ENCODE assay signal across 8 cellular contexts in genomic region chr1:30719406-30720270, GRCh38. TPM values are rescaled to one million over a fixed set of nuclear protein-coding genes. Genes with fewer than 3 reads are reported as not detected.
A peak's percentile ranks its signal among the peaks of the same experiment; 100 is the strongest.
DNase-seq lines count a peak whose midpoint lies in the region; ATAC-seq, FAIRE-seq and TF ChIP-seq lines count a peak whose summit lies in the region.

No MANE protein-coding gene starts in this region.

- peaks cover 6% of the 10 kb centered on the region for H4K20me1 ChIP-seq in IMR-90 (ENCODE audit: insufficient read depth, low read length)
- H4K20me1 ChIP-seq in astrocyte (ENCODE audit: insufficient read depth, low read length), result peaks cover 6% of the 10 kb centered on the region

- no peak overlapping the region for H3K56ac ChIP-seq in IMR-90 (ENCODE audit: extremely low read depth, insufficient read depth, low read length)

- TSS peak; percentile 38 for BruUV-seq in Caco-2 (replicated peaks; lab: Mats Ljungman, UMichigan)
- no TSS peak for BruUV-seq in IMR-90 (replicated peaks; lab: Mats Ljungman, UMichigan)

- peak overlapping the region; percentile 50 for H3K4ac ChIP-seq in IMR-90 (ENCODE audit: low read depth, low read length)

- H4K8ac ChIP-seq in IMR-90 (ENCODE audit: low read depth in 2 of 2, low read length in 2 of 2), result no peak overlapping the region

- H3K79me2 ChIP-seq in astrocyte (ENCODE audit: insufficient read depth, low read length), result no peaks in the 10 kb centered on the region

- H3K27ac ChIP-seq in IMR-90 (ENCODE audit: insufficient read depth, low read length), result no peak overlapping the region
- no peak overlapping the region for H3K27ac ChIP-seq in astrocyte (ENCODE audit: low read depth, low read length)
- H3K27ac ChIP-seq in right lobe of liver, result peak overlapping the region; percentile 97 to 99 (median 99)

- H3K14ac ChIP-seq in IMR-90 (replicated peaks; ENCODE audit: low read depth, low read length), result peak overlapping the region; percentile 55; the same call in 1 of the 2 replicates

- H3K4me2 ChIP-seq in IMR-90 (ENCODE audit: low read depth, low read length), result peak overlapping the region; percentile 76
- H3K4me2 ChIP-seq in astrocyte (ENCODE audit: low read length), result peak overlapping the region; percentile 90

- peak overlapping the region; percentile 98 for H2AK9ac ChIP-seq in IMR-90 (replicated peaks; ENCODE audit: low read depth, low read length, poor library complexity)

- WGBS in IMR-90 (ENCODE audit: extremely low coverage in 2 of 2, insufficient read length in 1 of 2), 2 experiments, result 50% methylated on average over 7 of the region's 21 CpGs; no CpG with 5 or more reads in 1 of the 2 experiments
- WGBS in right lobe of liver (ENCODE audit: insufficient coverage, low coverage, low lambda C conversion rate, missing lambda C conversion rate), result 32% methylated on average over 13 of the region's 21 CpGs

- H2AFZ ChIP-seq in IMR-90 (replicated peaks; ENCODE audit: low read length, poor library complexity), result peak overlapping the region; percentile 94
- no peak overlapping the region for H2AFZ ChIP-seq in astrocyte (ENCODE audit: low read depth, low read length)

- no peak overlapping the region for H4K91ac ChIP-seq in IMR-90 (ENCODE audit: insufficient read depth, low read depth, low read length)

- no peak overlapping the region for H4K5ac ChIP-seq in IMR-90 (ENCODE audit: low read depth, low read length)

- H3K18ac ChIP-seq in IMR-90 (ENCODE audit: low read depth, low read length), result no peak overlapping the region

- TF ChIP-seq CTCF in Caco-2 (IDR thresholded peaks at IDR 0.05; ENCODE audit: insufficient read depth in 1 of 2, low read depth in 1 of 2, low read length in 1 of 2, severe bottlenecking in 1 of 2, unreplicated experiment in 1 of 2) (no peak), IMR-90 (conservative IDR thresholded peaks at IDR 0.05; ENCODE audit: low read depth, low read length) (no peak; the same call in 1 of the 2 replicates), astrocyte (IDR thresholded peaks at IDR 0.05; ENCODE audit: insufficient read depth, low read depth, low read length) (no peak), right lobe of liver (IDR thresholded peaks at IDR 0.05) (peak in 1 of 4 donors; percentile 1), type B pancreatic cell (conservative IDR thresholded peaks at IDR 0.05) (no peak)

- in situ Hi-C loops in IMR-90 (cut with MboI; ENCODE audit: low sequenced_read_pairs), result loop anchor here (5.0 to 10.0 kb wide), 2 partner anchors 43 to 1485 kb away; partner anchors contain the start of genes MECR and PTPRU

- no peak for FAIRE-seq in astrocyte (lab: Jason Lieb, UNC)
- no peak for FAIRE-seq in GM12892 (lab: Jason Lieb, UNC)

- TF ChIP-seq POLR2A in IMR-90 (IDR thresholded peaks at IDR 0.05; ENCODE audit: low read depth, low read length) (no peak), right lobe of liver (IDR thresholded peaks at IDR 0.05) (no peak), GM12892 (IDR thresholded peaks at IDR 0.05; ENCODE audit: low read depth, low read length) (no peak)

- CTCF ChIA-PET in Caco-2 (lab: Charles Lee) (interaction anchor here (0.6 to 2.4 kb wide), 7 partner anchors 24 to 191 kb away, joined by 3 to 96 read pairs (median 6); no protein-coding TSS in a partner anchor), IMR-90 (lab: Yijun Ruan, JAX) (interaction anchor here (0.6 to 2.8 kb wide), 7 partner anchors 8 to 223 kb away, joined by 3 to 44 read pairs (median 4); no protein-coding TSS in a partner anchor)

- H3K4me1 Mint-ChIP-seq in Caco-2 (ENCODE audit: low read depth, unreplicated experiment), result no peaks in the 10 kb centered on the region
- peaks cover 1% of the 10 kb centered on the region for H3K4me1 Mint-ChIP-seq in astrocyte (ENCODE audit: low read depth, unreplicated experiment)
- peaks cover 8% of the 10 kb centered on the region for H3K4me1 Mint-ChIP-seq in type B pancreatic cell (ENCODE audit: unreplicated experiment)

- no peaks in the 10 kb centered on the region for H3K36me3 ChIP-seq in Caco-2 (ENCODE audit: control insufficient read depth, insufficient read depth, low read length)
- no peaks in the 10 kb centered on the region for H3K36me3 ChIP-seq in IMR-90 (ENCODE audit: control insufficient read depth, insufficient read depth, low read length)
- no peaks in the 10 kb centered on the region for H3K36me3 ChIP-seq in astrocyte (ENCODE audit: insufficient read depth, low read length)
- no peaks in the 10 kb centered on the region for H3K36me3 ChIP-seq in right lobe of liver

- 0 out of 2 replicates have a peak, but pooled peaks cover 2% of the 10 kb centered on the region for H3K9me1 ChIP-seq in IMR-90 (ENCODE audit: insufficient read depth, low read length)

- H2BK20ac ChIP-seq in IMR-90 (ENCODE audit: low read depth, low read length), result no peak overlapping the region

- POLR2A ChIA-PET in Caco-2 (lab: Charles Lee), result no interaction called here
- POLR2A ChIA-PET in IMR-90 (lab: Charles Lee; ENCODE audit: unreplicated experiment), result interaction anchor here (1.5 kb wide), 1 partner anchor 60 kb away, joined by 4 read pairs; no protein-coding TSS in a partner anchor

- intact Hi-C loops in Caco-2 (cut with micrococcal nuclease; ENCODE audit: unreplicated experiment) (loop anchor here (1.0 kb wide), 3 partner anchors 60 to 192 kb away; no protein-coding TSS in a partner anchor), IMR-90 (cut with micrococcal nuclease) (loop anchor here (1.0 kb wide), 2 partner anchors 60 to 192 kb away; no protein-coding TSS in a partner anchor), right lobe of liver (cut with DNase I) (loop anchor here (5.0 to 10.0 kb wide), 2 partner anchors 58 to 195 kb away; no protein-coding TSS in a partner anchor)

- ATAC-seq in IMR-90 (ENCODE audit: low read depth), result no peak; the same call in 1 of the 2 replicates
- ATAC-seq in right lobe of liver, result no peak

- H2BK120ac ChIP-seq in IMR-90 (ENCODE audit: low read depth, low read length), result no peak overlapping the region; the same call in 1 of the 2 replicates

- H3K27ac Mint-ChIP-seq in Caco-2 (ENCODE audit: unreplicated experiment), result no peak overlapping the region
- no peak overlapping the region for H3K27ac Mint-ChIP-seq in astrocyte (ENCODE audit: unreplicated experiment)
- H3K27ac Mint-ChIP-seq in type B pancreatic cell, result peak overlapping the region; percentile 89

- H3K4me3 ChIP-seq in Caco-2 (ENCODE audit: low read depth, low read length) (peak overlapping the region; percentile 75), IMR-90 (ENCODE audit: insufficient read depth, low read depth, low read length) (no peak overlapping the region), astrocyte (ENCODE audit: insufficient read depth, low read depth, low read length) (peak overlapping the region; percentile 60), right lobe of liver (peak overlapping the region; percentile 51 to 60 (median 59))

- H2BK15ac ChIP-seq in IMR-90 (ENCODE audit: low read depth, low read length), result no peak overlapping the region

- DNase-seq in Caco-2 (peak in 1 of 2 experiments; percentile 74), IMR-90 (peak; percentile 50), astrocyte (ENCODE audit: low read depth) (peak; percentile 26), right lobe of liver (peak in 1 of 3 donors; percentile 55), type B pancreatic cell (ENCODE audit: extremely low spot score, unreplicated experiment) (no peak), GM12892 (ENCODE audit: insufficient read length) (no peak), NCI-H146 treated with DMSO at 0.1 percent for 48 hours (lab: John Stamatoyannopoulos, UW; ENCODE audit: unreplicated experiment) (no peak)
- DNase-seq in stimulated activated CD4-positive, alpha-beta T cell treated with anti-CD3 and anti-CD28 coated beads, Interleukin-15, amount 100 ng/mL, for 24 hours, result no peak

- H3K9me3 ChIP-seq in Caco-2, result no peaks in the 10 kb centered on the region
- H3K9me3 ChIP-seq in IMR-90 (ENCODE audit: control insufficient read depth, insufficient read depth, low read length), result no peaks in the 10 kb centered on the region; the same call in 1 of the 2 replicates
- H3K9me3 ChIP-seq in astrocyte (ENCODE audit: insufficient read depth, low read depth, low read length), result no peaks in the 10 kb centered on the region
- no peaks in the 10 kb centered on the region for H3K9me3 ChIP-seq in right lobe of liver

- no peaks in the 10 kb centered on the region for H3K27me3 Mint-ChIP-seq in Caco-2 (ENCODE audit: insufficient read depth, unreplicated experiment)
- H3K27me3 Mint-ChIP-seq in astrocyte (ENCODE audit: low read depth, unreplicated experiment), result peaks cover 3% of the 10 kb centered on the region
- H3K27me3 Mint-ChIP-seq in type B pancreatic cell, result no peaks in the 10 kb centered on the region

- H3K9ac ChIP-seq in IMR-90 (ENCODE audit: low read depth, low read length) (peak overlapping the region; percentile 15), astrocyte (ENCODE audit: low read length) (peak overlapping the region; percentile 92)

- no peaks in the 10 kb centered on the region for H3K4me1 ChIP-seq in Caco-2
- H3K4me1 ChIP-seq in IMR-90 (ENCODE audit: control insufficient read depth, insufficient read depth, low read length), result peaks cover 4% of the 10 kb centered on the region; the same call in 1 of the 2 replicates
- H3K4me1 ChIP-seq in astrocyte (ENCODE audit: insufficient read depth, low read length), result peaks cover 6% of the 10 kb centered on the region
- peaks cover 0 to 7% (median 0%) of the 10 kb centered on the region in 4 donors for H3K4me1 ChIP-seq in right lobe of liver

- dilution Hi-C loops in IMR-90 (cut with HindIII; ENCODE audit: low sequenced_read_pairs, unreplicated experiment), result no loop called here

- H3K36me3 Mint-ChIP-seq in Caco-2 (ENCODE audit: insufficient read depth, unreplicated experiment), result peaks cover 8% of the 10 kb centered on the region
- peaks cover 3% of the 10 kb centered on the region for H3K36me3 Mint-ChIP-seq in astrocyte (ENCODE audit: low read depth, unreplicated experiment)
- no peaks in the 10 kb centered on the region for H3K36me3 Mint-ChIP-seq in type B pancreatic cell

- H3K27me3 ChIP-seq in Caco-2 (replicated peaks; ENCODE audit: control insufficient read depth, insufficient read depth, low read length) (no peaks in the 10 kb centered on the region), IMR-90 (ENCODE audit: control insufficient read depth, insufficient read depth, low read length) (no peaks in the 10 kb centered on the region), astrocyte (ENCODE audit: insufficient read depth, low read length) (no peaks in the 10 kb centered on the region), right lobe of liver (no peaks in the 10 kb centered on the region)

- H3K4me3 Mint-ChIP-seq in Caco-2 (ENCODE audit: unreplicated experiment) (peak overlapping the region; percentile 79), astrocyte (ENCODE audit: unreplicated experiment) (peak overlapping the region; percentile 71), type B pancreatic cell (peak overlapping the region; percentile 87)

- 0 out of 2 replicates have a peak overlapping the region, but pooled peaks have one; percentile 64 for H2AK5ac ChIP-seq in IMR-90 (ENCODE audit: low read depth, low read length)

- 0 out of 2 replicates have a peak overlapping the region, but pooled peaks have one; percentile 64 for H3K23ac ChIP-seq in IMR-90 (ENCODE audit: low read depth, low read length)

- TF ChIP-seq RAD21 in IMR-90 (IDR thresholded peaks at IDR 0.05; ENCODE audit: low read length), result no peak; the same call in none of the 2 replicates

- peaks cover 0 to 6% of the 10 kb centered on the region in 2 experiments; a peak in 1 of 4 replicates for H3K79me1 ChIP-seq in IMR-90 (ENCODE audit: low read depth in 1 of 2, low read length in 2 of 2)

- no peaks in the 10 kb centered on the region for H3K9me3 Mint-ChIP-seq in Caco-2 (ENCODE audit: unreplicated experiment)
- H3K9me3 Mint-ChIP-seq in astrocyte (ENCODE audit: unreplicated experiment), result peaks cover 2% of the 10 kb centered on the region
- peaks cover 10% of the 10 kb centered on the region for H3K9me3 Mint-ChIP-seq in type B pancreatic cell

- H2BK5ac ChIP-seq in IMR-90 (ENCODE audit: low read depth, low read length, poor library complexity, severe bottlenecking), result no peak overlapping the region

RNA-seq across cellular contexts. Expression of gene MATN1, which starts 3.7 kb away (rescaled TPM):
- total RNA-seq in Caco-2 (2022) (not detected in 2 replicates), IMR-90 (2012; rRNA removed) (0.56 TPM in 1 of 2 replicates, not detected in the other), astrocyte (0.32 and 0.34 TPM in 2 replicates), right lobe of liver (not detected), type B pancreatic cell (ENCODE audit: low replicate concordance) (0.24 and 0.40 TPM in 2 replicates)
- 0.10 and 0.27 TPM in 2 replicates for polyA plus RNA-seq in IMR-90 (2012; rRNA removed)
- polyA plus RNA-seq in IMR-90 (2012; cell fraction: cytosol; rRNA removed), result 0.03 TPM in 1 of 2 replicates, not detected in the other
- 1.1 and 1.3 TPM in 2 replicates for polyA plus RNA-seq in IMR-90 (2012; cell fraction: nucleus; rRNA removed; ENCODE audit: low replicate concordance)
- 0.30 TPM for polyA plus RNA-seq in GM12892 (2012; ENCODE audit: missing spikeins)

RNA-seq across cellular contexts. Expression of gene LAPTM5, which starts 37.9 kb away (rescaled TPM):
- total RNA-seq in Caco-2 (2022), result 0.14 TPM in 1 of 2 replicates, not detected in the other
- under 0.01 TPM in 1 of 2 replicates, not detected in the other for total RNA-seq in IMR-90 (2012; rRNA removed)
- polyA plus RNA-seq in IMR-90 (2012; rRNA removed), result 0.09 TPM in 2 replicates
- polyA plus RNA-seq in IMR-90 (2012; cell fraction: cytosol; rRNA removed), result 0.12 TPM in 1 of 2 replicates, not detected in the other
- 0.07 and 0.16 TPM in 2 replicates for polyA plus RNA-seq in IMR-90 (2012; cell fraction: nucleus; rRNA removed; ENCODE audit: low replicate concordance)
- total RNA-seq in astrocyte, result 0.77 and 0.89 TPM in 2 replicates
- 10 to 100 TPM; 21.2 to 81.0 (median 29.8) TPM for total RNA-seq in right lobe of liver
- 0.24 and 0.29 TPM in 2 replicates for total RNA-seq in type B pancreatic cell (ENCODE audit: low replicate concordance)
- 808 TPM for polyA plus RNA-seq in GM12892 (2012; ENCODE audit: missing spikeins)

Comparison
In these comparisons a context has a peak if more than half of its experiments do, and no peak if none do; other contexts are left out.
1. DNase-seq: peak in IMR-90 (single experiment) and astrocyte (single experiment); none in type B pancreatic cell (single experiment), GM12892 (single experiment), stimulated activated CD4-positive, alpha-beta T cell treated with anti-CD3 and anti-CD28 coated beads, Interleukin-15, amount 100 ng/mL, for 24 hours (single experiment) and NCI-H146 treated with DMSO at 0.1 percent for 48 hours (single experiment).
2. H3K27ac ChIP-seq: peak in right lobe of liver (3 of 3); none in IMR-90 (single experiment) and astrocyte (single experiment).
3. RNA of gene LAPTM5, which starts 37.9 kb away (total RNA-seq): 21.2 to 81.0 TPM in right lobe of liver; 0.77 to 0.89 TPM in astrocyte, 0.24 to 0.29 TPM in type B pancreatic cell, 0.14 TPM in Caco-2 and under 0.01 TPM in IMR-90; every median in the first group is over 10 times any median in the second.
4. Peak in every context shown above with its lines, with median percentiles within 50 percentile points of each other: H3K4me3 Mint-ChIP-seq.